8 cellular contexts compared by ENCODE assay signal in the genomic region with DNA sequence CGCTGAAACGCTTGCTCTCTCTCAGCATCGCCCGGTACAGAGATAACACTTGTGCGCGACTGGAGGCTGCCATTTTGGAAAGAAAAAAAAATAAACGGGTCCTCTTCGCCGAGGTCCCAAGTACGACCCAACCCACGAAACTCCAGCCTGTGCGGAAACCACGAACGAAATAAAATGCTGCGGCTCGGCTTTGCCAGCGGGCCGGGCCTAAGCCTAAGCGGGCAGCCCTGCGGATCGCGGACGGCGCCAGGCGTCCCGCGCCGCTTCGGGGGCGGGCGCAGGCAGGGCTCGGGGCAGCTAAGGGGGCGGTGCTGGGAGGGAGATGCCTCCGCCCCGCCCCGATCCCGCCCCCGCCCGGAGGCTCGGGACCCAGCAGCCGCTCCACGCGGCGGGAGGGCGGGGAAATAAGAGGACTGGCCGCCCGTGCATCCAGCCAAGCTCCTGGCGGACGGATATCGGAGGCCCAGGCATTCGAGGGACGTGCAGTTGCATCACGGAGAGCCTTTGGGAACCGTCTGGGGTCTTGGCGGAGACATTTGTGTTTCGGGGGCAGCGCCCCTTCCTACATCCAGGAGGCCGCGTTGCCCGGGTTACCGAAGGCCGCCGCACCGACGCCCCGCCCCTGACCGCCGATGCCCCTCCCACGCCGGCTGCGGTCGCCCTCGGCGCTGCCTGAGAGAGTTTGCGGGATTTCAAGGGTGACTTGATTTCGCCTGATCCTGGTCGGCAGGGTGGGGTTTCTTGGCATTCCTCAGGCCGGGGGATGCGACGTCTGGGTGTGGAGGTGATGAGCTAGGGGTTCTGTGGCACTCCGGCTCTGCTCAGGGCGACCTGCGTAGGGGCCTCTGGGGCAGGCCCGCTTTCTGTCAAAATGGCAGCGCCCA. TPM values are rescaled to one million over a fixed set of nuclear protein-coding genes. Genes with fewer than 3 reads are reported as not detected.
DNase-seq lines count a peak whose midpoint lies in the region; ATAC-seq and TF ChIP-seq lines count a peak whose summit lies in the region.

A gene (plus strand): TSS at position 853 of the 884 bp plus-strand sequence.
A gene (minus strand): TSS at position 290 of the 884 bp plus-strand sequence. CDS start 217 bp downstream, at position 73.

- ATAC-seq in GM19438 (IDR thresholded peaks at IDR 0.05; ENCODE audit: low read depth, unreplicated experiment): peak; percentile 73
- ATAC-seq in HG03571 (IDR thresholded peaks at IDR 0.05; ENCODE audit: unreplicated experiment): peak; percentile 71

- peak within 1 kb of the TSS; percentile 84 to 100 (median 98) for H3K27ac ChIP-seq in dorsolateral prefrontal cortex

- no peaks in the 10 kb centered on the region for H3K27me3 ChIP-seq in dorsolateral prefrontal cortex

- TF ChIP-seq POLR2A in lower leg skin (IDR thresholded peaks at IDR 0.05): no peak

- 0 to 1% methylated on average over 36 to 39 of the region's 85 CpGs for WGBS in lower leg skin, 2 donors

- POLR2A ChIA-PET in activated CD4-positive, alpha-beta memory T cell treated with anti-CD3 and anti-CD28 coated beads, Interleukin-2, amount 10 ng/mL, durations not matched to agents 7 days and 5 days (lab: Charles Lee): interaction anchor here (0.7 to 5.5 kb wide), 12 partner anchors 10 to 258 kb away, joined by 3 to 62 read pairs (median 5); no protein-coding TSS in a partner anchor

- DNase-seq in CD1c-positive myeloid dendritic cell (ENCODE audit: extremely low spot score): peak; percentile 93
- DNase-seq in NCI-H82 treated with DMSO at 0.1 percent for 48 hours (lab: John Stamatoyannopoulos, UW; ENCODE audit: unreplicated experiment): peak; percentile 81
- peak; percentile 91 for DNase-seq in activated CD4-positive, alpha-beta memory T cell treated with anti-CD3 and anti-CD28 coated beads, Interleukin-2, amount 10 ng/mL, durations not matched to agents 7 days and 5 days
- DNase-seq in dorsolateral prefrontal cortex: peak; percentile 74 to 92 (median 88)
- DNase-seq in lower leg skin (ENCODE audit: low spot score in 2 of 2): peak; percentile 76 to 96
- peak; percentile 87 to 91 for DNase-seq in stimulated activated CD4-positive, alpha-beta T cell treated with anti-CD3 and anti-CD28 coated beads, Interleukin-4, amount 100 ng/mL, for 4 hours

- peak within 1 kb of the TSS; percentile 96 for H3K27ac Mint-ChIP-seq in activated CD4-positive, alpha-beta memory T cell treated with anti-CD3 and anti-CD28 coated beads, Interleukin-2, amount 10 ng/mL, durations not matched to agents 7 days and 5 days

- peaks cover 60% of the 10 kb centered on the region for H3K4me1 Mint-ChIP-seq in activated CD4-positive, alpha-beta memory T cell treated with anti-CD3 and anti-CD28 coated beads, Interleukin-2, amount 10 ng/mL, durations not matched to agents 7 days and 5 days

- H3K27me3 Mint-ChIP-seq in activated CD4-positive, alpha-beta memory T cell treated with anti-CD3 and anti-CD28 coated beads, Interleukin-2, amount 10 ng/mL, durations not matched to agents 7 days and 5 days: no peaks in the 10 kb centered on the region

- H3K9me3 Mint-ChIP-seq in activated CD4-positive, alpha-beta memory T cell treated with anti-CD3 and anti-CD28 coated beads, Interleukin-2, amount 10 ng/mL, durations not matched to agents 7 days and 5 days: no peaks in the 10 kb centered on the region

- intact Hi-C loops in dorsolateral prefrontal cortex (cut with DNase I) (loop anchor here (5.0 to 10.0 kb wide), 3 partner anchors 46 to 119 kb away; no protein-coding TSS in a partner anchor), lower leg skin (cut with DNase I; ENCODE audit: low total_unique reads) (no loop called here)

- H3K36me3 Mint-ChIP-seq in activated CD4-positive, alpha-beta memory T cell treated with anti-CD3 and anti-CD28 coated beads, Interleukin-2, amount 10 ng/mL, durations not matched to agents 7 days and 5 days (ENCODE audit: low read depth): peaks cover 8% of the 10 kb centered on the region

- H3K4me3 Mint-ChIP-seq in activated CD4-positive, alpha-beta memory T cell treated with anti-CD3 and anti-CD28 coated beads, Interleukin-2, amount 10 ng/mL, durations not matched to agents 7 days and 5 days: peak within 1 kb of the TSS; percentile 99

- TF ChIP-seq CTCF in dorsolateral prefrontal cortex (IDR thresholded peaks at IDR 0.05 in 54 of 56, conservative IDR thresholded peaks at IDR 0.05 in 2 of 56; ENCODE audit: low read depth in 1 of 56, partially characterized antibody in 56 of 56): peak in 38 of 56 donors; percentile 2 to 63 (median 32)
- no peak for TF ChIP-seq CTCF in lower leg skin (IDR thresholded peaks at IDR 0.05)

- peak within 1 kb of the TSS; percentile 71 to 99 (median 90) for H3K4me3 ChIP-seq in dorsolateral prefrontal cortex
- peak within 1 kb of the TSS; percentile 83 for H3K4me3 ChIP-seq in lower leg skin (ENCODE audit: low read depth, poor library complexity, severe bottlenecking)

- CTCF ChIA-PET in activated CD4-positive, alpha-beta memory T cell treated with anti-CD3 and anti-CD28 coated beads, Interleukin-2, amount 10 ng/mL, durations not matched to agents 7 days and 5 days (lab: Charles Lee): interaction anchor here (1.3 to 2.1 kb wide), 4 partner anchors 9 to 117 kb away, joined by 3 to 15 read pairs (median 7); no protein-coding TSS in a partner anchor

RNA-seq across cellular contexts. Expression of the first gene that starts in this region (rescaled TPM):
- total RNA-seq in activated CD4-positive, alpha-beta memory T cell treated with anti-CD3 and anti-CD28 coated beads, Interleukin-2, amount 10 ng/mL, durations not matched to agents 7 days and 5 days: 10 to 100 TPM; 17.6 to 18.7 TPM
- total RNA-seq in dorsolateral prefrontal cortex: 10 to 100 TPM; 16.9 to 38.4 (median 25.4) TPM
- 10 to 100 TPM in 2 of 4 donors, 1 to 10 TPM in 2; 7.0 to 14.7 (median 11.1) TPM for total RNA-seq in lower leg skin

RNA-seq across cellular contexts. Expression of the second gene that starts in this region (rescaled TPM):
- 10 to 100 TPM; 21.2 to 22.7 TPM for total RNA-seq in activated CD4-positive, alpha-beta memory T cell treated with anti-CD3 and anti-CD28 coated beads, Interleukin-2, amount 10 ng/mL, durations not matched to agents 7 days and 5 days
- total RNA-seq in dorsolateral prefrontal cortex (10 to 100 TPM; 23.8 to 53.4 (median 36.9) TPM), lower leg skin (10 to 100 TPM; 14.4 to 20.8 (median 20.4) TPM)

Comparison
In these comparisons a context has a peak if more than half of its experiments do, and no peak if none do; other contexts are left out.
1. Peak in every context shown above with its lines: DNase-seq, ATAC-seq, H3K4me3 ChIP-seq and H3K27ac ChIP-seq.
2. CTCF ChIP-seq: peak in dorsolateral prefrontal cortex (38 of 56); none in lower leg skin (0 of 3).